ENCODE assay signal across 18 cellular contexts in genomic region chr19:38799104-38799503, GRCh38. TPM values are rescaled to one million over a fixed set of nuclear protein-coding genes. Genes with fewer than 3 reads are reported as not detected.
DNase-seq lines count a peak whose midpoint lies in the region; ATAC-seq, FAIRE-seq and TF ChIP-seq lines count a peak whose summit lies in the region.
"Had no signal": no experiment of that assay in that cellular context is flagged by ENCODE, and none has a peak within 500 bp of the region (broad histone marks: within the 10 kb centered on the region; RNA-seq: fewer than 3 reads in every experiment).

No MANE protein-coding gene starts in this region.

- H3K27ac Mint-ChIP-seq in chondrocyte (ENCODE audit: unreplicated experiment), result peak overlapping the region; percentile 37
- H3K27ac Mint-ChIP-seq: CD8-positive, alpha-beta T cell had no signal

- no peak overlapping the region for H3K4me3 Mint-ChIP-seq in chondrocyte (ENCODE audit: unreplicated experiment)
- H3K4me3 Mint-ChIP-seq: CD8-positive, alpha-beta T cell had no signal

- no peak for TF ChIP-seq CTCF in chondrocyte (IDR thresholded peaks at IDR 0.05)

- ATAC-seq in left colon (peak; percentile 0), GM21619 (IDR thresholded peaks at IDR 0.05; ENCODE audit: unreplicated experiment) (no peak), GM18520 (IDR thresholded peaks at IDR 0.05; ENCODE audit: unreplicated experiment) (no peak)
- ATAC-seq: CD8-positive, alpha-beta T cell; GM12878 had no signal

- H3K27me3 Mint-ChIP-seq in chondrocyte (ENCODE audit: low read depth), result no peaks in the 10 kb centered on the region

- FAIRE-seq in RCC 7860 (lab: Jason Lieb, UNC), result no peak
- FAIRE-seq: D721Med, GM12878 had no signal

- intact Hi-C loops in left colon (cut with DNase I, micrococcal nuclease), result no loop called here

- peak; percentile 46 for DNase-seq in Caki2 (ENCODE audit: low read depth)
- DNase-seq in M059J (ENCODE audit: low read depth), result peak; percentile 36
- DNase-seq in chondrocyte (ENCODE audit: low spot score), result no peak
- no peak for DNase-seq in left colon
- no peak for DNase-seq in RCC 7860 (ENCODE audit: low spot score)
- no peak for DNase-seq in A172 (ENCODE audit: low spot score)
- DNase-seq: CD8-positive, alpha-beta T cell; GDM1; GOT3; Karpas-422; NCI-H1105; NCI-H1694 treated with DMSO at 0.1 percent for 48 hours; NCI-H226 had no signal

- peaks cover 6% of the 10 kb centered on the region for H3K4me1 Mint-ChIP-seq in chondrocyte (ENCODE audit: low read depth)

- in situ Hi-C loops in Caki2 (cut with HindIII; ENCODE audit: low pct_unique_long_range_greater_than_20kb, low sequenced_read_pairs), result loop anchor here (25.0 kb wide), 1 partner anchor 262 kb away; no protein-coding TSS in a partner anchor

- peaks cover 3% of the 10 kb centered on the region for H3K9me3 Mint-ChIP-seq in chondrocyte (ENCODE audit: low read depth)
- H3K9me3 Mint-ChIP-seq: CD8-positive, alpha-beta T cell had no signal

- no peaks in the 10 kb centered on the region for H3K36me3 Mint-ChIP-seq in chondrocyte (ENCODE audit: low read depth)

RNA-seq across cellular contexts. Expression of gene LGALS7B, which starts 10.1 kb away (rescaled TPM):
- not detected in 2 replicates for total RNA-seq in Caki2 (2014; rRNA removed; shearing (Covaris generic); ENCODE audit: low replicate concordance)
- not detected in 2 replicates for total RNA-seq in M059J (2014; rRNA removed; shearing (Covaris generic))
- total RNA-seq in chondrocyte (not detected in 3 replicates), left colon (not detected)
- total RNA-seq in A172 (2014; rRNA removed; shearing (Covaris generic)), result not detected in 2 replicates
- total RNA-seq: CD8-positive, alpha-beta T cell; GM12878; HT-29 had no signal

RNA-seq across cellular contexts. Expression of gene LGALS4, which starts 13.6 kb away (rescaled TPM):
- total RNA-seq in Caki2 (2014; rRNA removed; shearing (Covaris generic); ENCODE audit: low replicate concordance), result not detected in 2 replicates
- total RNA-seq in M059J (2014; rRNA removed; shearing (Covaris generic)), result not detected in 2 replicates
- total RNA-seq in chondrocyte (0.75 TPM in 1 of 3 replicates, not detected in the others), left colon (1,000 to 10,000 TPM; 7,382 to 8,588 TPM)
- total RNA-seq in A172 (2014; rRNA removed; shearing (Covaris generic)), result not detected in 2 replicates

RNA-seq across cellular contexts. Expression of gene LGALS7, which starts 25.8 kb away (rescaled TPM):
- not detected in 2 replicates for total RNA-seq in Caki2 (2014; rRNA removed; shearing (Covaris generic); ENCODE audit: low replicate concordance)
- not detected in 2 replicates for total RNA-seq in M059J (2014; rRNA removed; shearing (Covaris generic))
- total RNA-seq in chondrocyte (not detected in 3 replicates), left colon (not detected)
- not detected in 2 replicates for total RNA-seq in A172 (2014; rRNA removed; shearing (Covaris generic))
- total RNA-seq: CD8-positive, alpha-beta T cell; GM12878 had no signal

RNA-seq across cellular contexts. Expression of gene ECH1, which starts 32.5 kb away (rescaled TPM):
- total RNA-seq in Caki2 (2014; rRNA removed; shearing (Covaris generic); ENCODE audit: low replicate concordance), result 241 and 276 TPM in 2 replicates
- 31.9 and 33.0 TPM in 2 replicates for total RNA-seq in M059J (2014; rRNA removed; shearing (Covaris generic))
- 94.9 to 112 TPM (median 94.9 TPM) in 3 replicates for total RNA-seq in chondrocyte
- 100 to 1,000 TPM; 292 to 483 TPM for total RNA-seq in left colon
- total RNA-seq in A172 (2014; rRNA removed; shearing (Covaris generic)), result 37.1 and 39.7 TPM in 2 replicates

RNA-seq across cellular contexts. Expression of gene HNRNPL, which starts 50.7 kb away (rescaled TPM):
- total RNA-seq in Caki2 (2014; rRNA removed; shearing (Covaris generic); ENCODE audit: low replicate concordance), result 501 and 509 TPM in 2 replicates
- 208 and 271 TPM in 2 replicates for total RNA-seq in M059J (2014; rRNA removed; shearing (Covaris generic))
- total RNA-seq in chondrocyte (214 to 255 TPM (median 222 TPM) in 3 replicates), left colon (100 to 1,000 TPM; 269 to 281 TPM)
- total RNA-seq in A172 (2014; rRNA removed; shearing (Covaris generic)), result 296 and 354 TPM in 2 replicates

Comparison
In these comparisons a context has a peak if more than half of its experiments do, and no peak if none do; other contexts are left out.
1. DNase-seq: peak in Caki2 (single experiment) and M059J (single experiment); none in chondrocyte (single experiment), left colon (0 of 2), RCC 7860 (single experiment) and A172 (single experiment).
2. RNA of gene LGALS4, which starts 13.6 kb away (total RNA-seq): 7,382 to 8,588 TPM in left colon; 0.75 TPM in chondrocyte, not detected in Caki2, not detected in M059J and not detected in A172; every median in the first group is over 1,000 times any median in the second.